In genomic region chr1:212630159-212630900, GRCh38 we compare ENCODE assay signal across 8 cellular contexts. TPM values are rescaled to one million over a fixed set of nuclear protein-coding genes. Genes with fewer than 3 reads are reported as not detected.
A peak's percentile ranks its signal among the peaks of the same experiment; 100 is the strongest.
DNase-seq lines count a peak whose midpoint lies in the region; ATAC-seq and TF ChIP-seq lines count a peak whose summit lies in the region.

No MANE protein-coding gene starts in this region.

- H3K9me3 ChIP-seq in WERI-Rb-1 (ENCODE audit: severe bottlenecking) = peaks cover 7% of the 10 kb centered on the region

- ATAC-seq in HG02610 (IDR thresholded peaks at IDR 0.05; ENCODE audit: unreplicated experiment) = peak; percentile 89
- peak; percentile 90 for ATAC-seq in left lobe of liver

- H3K27me3 ChIP-seq in WERI-Rb-1 (ENCODE audit: insufficient read depth, low read depth, severe bottlenecking) = no peaks in the 10 kb centered on the region

- no peak overlapping the region for H3K27ac ChIP-seq in WERI-Rb-1

- H3K4me3 ChIP-seq in WERI-Rb-1 (ENCODE audit: low read depth, low read length) (no peak overlapping the region), cardiac fibroblast (replicated peaks in 1 of 2; ENCODE audit: low read depth in 2 of 2, low read length in 2 of 2) (no peak overlapping the region)

- H3K36me3 ChIP-seq in WERI-Rb-1 = no peaks in the 10 kb centered on the region

- TF ChIP-seq CTCF in WERI-Rb-1 (IDR thresholded peaks at IDR 0.05; ENCODE audit: low read depth, low read length) = peak; percentile 89
- TF ChIP-seq CTCF in cardiac fibroblast (IDR thresholded peaks at IDR 0.05; ENCODE audit: low read depth, low read length) = peak; percentile 94

- DNase-seq in SHP77 (lab: John Stamatoyannopoulos, UW) = peak; percentile 47 to 52
- no peak for DNase-seq in SHP77 treated with DMSO at 0.1 percent for 48 hours (lab: John Stamatoyannopoulos, UW)
- DNase-seq in MV-4-11 (lab: John Stamatoyannopoulos, UW) = peak; percentile 95
- DNase-seq in WERI-Rb-1 = peak; percentile 66
- DNase-seq in cardiac fibroblast (ENCODE audit: low read depth in 2 of 2) = peak; percentile 61 to 63
- peak; percentile 58 for DNase-seq in left lobe of liver (ENCODE audit: low spot score)
- peak; percentile 32 to 43 (median 39) for DNase-seq in stimulated activated CD4-positive, alpha-beta T cell treated with anti-CD3 and anti-CD28 coated beads, TNF-alpha, amount 100 ng/mL, for 4 hours (ENCODE audit: low read depth in 3 of 3)

RNA-seq across cellular contexts. Expression of gene ATF3, which starts 21.8 kb away (rescaled TPM):
- total RNA-seq in left lobe of liver = 2.6 TPM
